14 cellular contexts compared by ENCODE assay signal in genomic region chr2:109290887-109291675, GRCh38.
DNase-seq lines count a peak whose midpoint lies in the region; ATAC-seq and TF ChIP-seq lines count a peak whose summit lies in the region.
"Had no signal": no experiment of that assay in that cellular context is flagged by ENCODE, and none has a peak within 500 bp of the region (broad histone marks: within the 10 kb centered on the region; RNA-seq: fewer than 3 reads in every experiment).

No MANE protein-coding gene starts in this region.

- peak; percentile 57 for DNase-seq in DMS53 treated with DMSO at 0.1 percent for 48 hours (lab: John Stamatoyannopoulos, UW; ENCODE audit: unreplicated experiment)
- DNase-seq in NCI-H1694 treated with DMSO at 0.1 percent for 48 hours (lab: John Stamatoyannopoulos, UW): peak; percentile 96
- DNase-seq in brain microvascular endothelial cell: peak; percentile 39
- peak; percentile 13 for DNase-seq in myocyte (ENCODE audit: low read depth)
- no peak for DNase-seq in left colon
- no peak for DNase-seq in COLO829 (ENCODE audit: low spot score)
- DNase-seq: CD4-positive, CD25-positive, alpha-beta regulatory T cell; left lung; PC-9; trophoblast cell had no signal

- no peak for TF ChIP-seq CTCF in brain microvascular endothelial cell (IDR thresholded peaks at IDR 0.05; ENCODE audit: low read depth, low read length, missing control alignments)

- H3K36me3 ChIP-seq in brain microvascular endothelial cell (replicated peaks): no peaks in the 10 kb centered on the region
- H3K36me3 ChIP-seq: cardiac muscle cell, left lung had no signal

- H3K27ac ChIP-seq in brain microvascular endothelial cell: no peak overlapping the region
- H3K27ac ChIP-seq: cardiac muscle cell, left lung, parathyroid adenoma, PC-9 had no signal

- in situ Hi-C loops in brain microvascular endothelial cell (cut with HindIII; ENCODE audit: low pct_ligation_motif_present, low sequenced_read_pairs): no loop called here

- no peak for ATAC-seq in GM18519 (IDR thresholded peaks at IDR 0.05; ENCODE audit: low FRiP score, unreplicated experiment)
- no peak for ATAC-seq in left colon
- no peak for ATAC-seq in GM21447 (IDR thresholded peaks at IDR 0.05; ENCODE audit: unreplicated experiment)
- ATAC-seq: left lung had no signal

- no peaks in the 10 kb centered on the region for H3K27me3 ChIP-seq in brain microvascular endothelial cell (replicated peaks)
- H3K27me3 ChIP-seq: left lung had no signal

- H3K4me3 ChIP-seq in brain microvascular endothelial cell (ENCODE audit: low read depth, low read length): no peak overlapping the region
- H3K4me3 ChIP-seq: cardiac muscle cell, left lung, PC-9 had no signal

- intact Hi-C loops in left colon (cut with DNase I, micrococcal nuclease): no loop called here

Comparison
In these comparisons a context has a peak if more than half of its experiments do, and no peak if none do; other contexts are left out.
1. DNase-seq: peak in DMS53 treated with DMSO at 0.1 percent for 48 hours (single experiment), NCI-H1694 treated with DMSO at 0.1 percent for 48 hours (single experiment), brain microvascular endothelial cell (single experiment) and myocyte (single experiment); none in left colon (0 of 2) and COLO829 (single experiment).